In the genomic region with DNA sequence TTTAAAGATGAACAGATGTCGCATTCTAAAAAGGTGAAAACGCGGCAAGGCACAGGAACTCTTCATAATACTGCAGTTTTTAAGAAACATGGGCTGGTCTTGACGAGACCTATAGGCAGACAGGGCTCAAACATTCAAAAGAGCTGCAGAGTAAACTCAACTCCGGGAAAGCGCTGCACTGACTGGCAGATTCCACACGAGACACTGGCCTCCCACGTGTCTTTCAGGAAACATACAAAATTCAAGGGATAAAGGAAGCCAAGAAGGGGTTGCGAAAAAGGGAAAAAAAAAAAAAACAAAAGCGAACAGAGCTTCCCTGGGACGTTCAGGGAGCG, we compare ENCODE assay signal across 8 cellular contexts. TPM values are rescaled to one million over a fixed set of nuclear protein-coding genes. Genes with fewer than 3 reads are reported as not detected.
A peak's percentile ranks its signal among the peaks of the same experiment; 100 is the strongest.
DNase-seq lines count a peak whose midpoint lies in the region; ATAC-seq and TF ChIP-seq lines count a peak whose summit lies in the region.

No MANE protein-coding gene starts in this region.

- peaks cover 46% of the 10 kb centered on the region for H3K79me2 ChIP-seq in osteoblast (ENCODE audit: insufficient read depth, low read length)

- peak overlapping the region; percentile 38 for H2AFZ ChIP-seq in osteoblast (ENCODE audit: low read length)

- H3K27me3 ChIP-seq in adipocyte (replicated peaks; ENCODE audit: control insufficient read depth, insufficient read depth, low read length) (no peaks in the 10 kb centered on the region), osteoblast (ENCODE audit: insufficient read depth, low read length) (no peaks in the 10 kb centered on the region)

- H4K20me1 ChIP-seq in osteoblast (ENCODE audit: insufficient read depth, low read length), result peaks cover 26% of the 10 kb centered on the region

- ATAC-seq in GM21381 (IDR thresholded peaks at IDR 0.05; ENCODE audit: unreplicated experiment) (peak; percentile 29), Right ventricle myocardium superior (ENCODE audit: poor library complexity) (peak; percentile 70)

- H3K4me1 ChIP-seq in adipocyte (ENCODE audit: control insufficient read depth, insufficient read depth, low read length) (peaks cover 25% of the 10 kb centered on the region), osteoblast (ENCODE audit: insufficient read depth, low read length) (peaks cover 13% of the 10 kb centered on the region)

- H3K4me2 ChIP-seq in osteoblast (ENCODE audit: insufficient read depth, low read length), result peak overlapping the region; percentile 81

- DNase-seq in DMS153 treated with DMSO at 0.1 percent for 48 hours (lab: John Stamatoyannopoulos, UW; ENCODE audit: unreplicated experiment), result peak; percentile 61
- peak; percentile 55 for DNase-seq in HuH-7 (ENCODE audit: low spot score)
- DNase-seq in OCI-M1 (lab: John Stamatoyannopoulos, UW), result peak; percentile 79
- DNase-seq in adipocyte (ENCODE audit: low read depth), result peak; percentile 89
- no peak for DNase-seq in Right ventricle myocardium superior
- peak; percentile 94 for DNase-seq in osteoblast (ENCODE audit: insufficient read length, low spot score, missing footprints)
- no peak for DNase-seq in cortex of kidney (lab: John Stamatoyannopoulos, UW)

- H3K4me3 ChIP-seq in adipocyte (ENCODE audit: low read length) (peak overlapping the region; percentile 99), osteoblast (ENCODE audit: insufficient read depth, low read length) (peak overlapping the region; percentile 95)

- H3K9ac ChIP-seq in adipocyte (ENCODE audit: low read length), result peak overlapping the region; percentile 100

- intact Hi-C loops in Right ventricle myocardium superior (cut with DNase I), result loop anchor here (5.0 kb wide), 1 partner anchor 110 kb away; no protein-coding TSS in a partner anchor

- H3K27ac ChIP-seq in osteoblast (ENCODE audit: low read depth, low read length), result peak overlapping the region; percentile 98

- no peak for TF ChIP-seq CTCF in osteoblast (IDR thresholded peaks at IDR 0.05; ENCODE audit: extremely low read depth, low read depth, low read length)

- peaks cover 9% of the 10 kb centered on the region for H3K36me3 ChIP-seq in adipocyte (ENCODE audit: control insufficient read depth, insufficient read depth, low read length, severe bottlenecking)
- H3K36me3 ChIP-seq in osteoblast (ENCODE audit: insufficient read depth, low read length), result peaks cover 23% of the 10 kb centered on the region

- H3K9me3 ChIP-seq in adipocyte (ENCODE audit: control insufficient read depth, low read length) (no peaks in the 10 kb centered on the region), osteoblast (ENCODE audit: low read depth, low read length) (no peaks in the 10 kb centered on the region)

RNA-seq across cellular contexts. Expression of gene ARF6, which starts 0.6 kb away (rescaled TPM):
- 23.8 TPM for total RNA-seq in Right ventricle myocardium superior
- 58.6 and 63.9 TPM in 2 replicates for total RNA-seq in osteoblast

RNA-seq across cellular contexts. Expression of gene NEMF, which starts 39.7 kb away (rescaled TPM):
- total RNA-seq in Right ventricle myocardium superior, result 44.5 TPM
- total RNA-seq in osteoblast, result 51.3 and 54.3 TPM in 2 replicates

Comparison
In these comparisons a context has a peak if more than half of its experiments do, and no peak if none do; other contexts are left out.
1. DNase-seq: peak in DMS153 treated with DMSO at 0.1 percent for 48 hours (single experiment), HuH-7 (single experiment), OCI-M1 (single experiment), adipocyte (single experiment) and osteoblast (single experiment); none in Right ventricle myocardium superior (single experiment) and cortex of kidney (single experiment).